In the genomic region with DNA sequence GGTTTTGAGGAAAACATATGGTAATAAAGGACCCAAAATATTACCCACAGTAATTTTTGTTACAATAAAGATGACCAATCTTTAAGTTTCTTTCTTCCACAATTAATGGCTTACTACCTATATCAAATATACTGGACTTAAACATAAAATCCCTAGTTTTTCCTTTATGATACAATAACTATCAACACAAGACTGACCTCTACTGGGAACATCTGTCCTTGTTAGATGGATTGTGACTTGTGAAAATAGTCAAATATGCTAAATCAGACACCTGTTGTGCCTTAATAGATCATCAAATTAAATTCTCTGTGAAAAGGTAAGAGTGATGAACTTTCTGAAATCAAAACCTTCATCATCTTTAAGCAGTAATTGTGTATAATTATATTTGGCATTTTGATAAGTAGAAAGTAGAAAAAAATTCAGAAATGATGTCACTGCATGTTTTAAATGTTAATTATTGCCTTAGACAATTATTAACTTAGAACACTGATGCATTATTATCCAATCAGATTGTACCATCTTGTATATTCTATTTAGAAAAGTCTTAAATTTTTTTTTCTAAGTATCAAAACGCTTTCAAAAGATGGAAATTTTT, we compare ENCODE assay signal across 9 cellular contexts.
DNase-seq lines count a peak whose midpoint lies in the region; ATAC-seq and TF ChIP-seq lines count a peak whose summit lies in the region.
"Had no signal": no experiment of that assay in that cellular context is flagged by ENCODE, and none has a peak within 500 bp of the region (broad histone marks: within the 10 kb centered on the region; RNA-seq: fewer than 3 reads in every experiment).

No MANE protein-coding gene starts in this region.

- no peaks in the 10 kb centered on the region for H4K20me1 ChIP-seq in fibroblast of lung (ENCODE audit: control insufficient read depth, extremely low read depth, insufficient read depth, low read length)
- H4K20me1 ChIP-seq: BLaER1 treated with 17β-estradiol and CSF1 and Interleukin-3, amounts not matched to agents 10 nM and 100 nM had no signal

- no peaks in the 10 kb centered on the region for H3K36me3 ChIP-seq in fibroblast of lung (ENCODE audit: control insufficient read depth, insufficient read depth, low read length)

- no peak overlapping the region for H3K4me2 ChIP-seq in fibroblast of lung (ENCODE audit: extremely low read depth, insufficient read depth, low read length)
- H3K4me2 ChIP-seq: BLaER1 treated with 17β-estradiol and CSF1 and Interleukin-3, amounts not matched to agents 10 nM and 100 nM had no signal

- no peak overlapping the region for H2AFZ ChIP-seq in fibroblast of lung (ENCODE audit: low read length)

- peak in 1 of 2 donors; percentile 36 for TF ChIP-seq CTCF in fibroblast of lung (conservative IDR thresholded peaks at IDR 0.05 in 1 of 2, IDR thresholded peaks at IDR 0.05 in 1 of 2; ENCODE audit: low read depth in 1 of 2, low read length in 2 of 2)

- no peaks in the 10 kb centered on the region for H3K9me3 ChIP-seq in fibroblast of lung (ENCODE audit: control insufficient read depth, insufficient read depth, low read depth, low read length)

- no peaks in the 10 kb centered on the region for H3K79me2 ChIP-seq in fibroblast of lung (ENCODE audit: control insufficient read depth, insufficient read depth, low read length)

- H3K4me1 ChIP-seq in fibroblast of lung (ENCODE audit: control insufficient read depth, extremely low read depth, insufficient read depth, low read length), result no peaks in the 10 kb centered on the region

- no peak for ATAC-seq in HG02763 (IDR thresholded peaks at IDR 0.05; ENCODE audit: unreplicated experiment)

- no peaks in the 10 kb centered on the region for H3K27me3 ChIP-seq in fibroblast of lung (ENCODE audit: control insufficient read depth, insufficient read depth, low read length)
- H3K27me3 ChIP-seq: BLaER1 treated with 17β-estradiol and CSF1 and Interleukin-3, amounts not matched to agents 10 nM and 100 nM had no signal

- no peak overlapping the region for H3K27ac ChIP-seq in fibroblast of lung (ENCODE audit: insufficient read depth, low read length)
- H3K27ac ChIP-seq: BLaER1 treated with 17β-estradiol and CSF1 and Interleukin-3, amounts not matched to agents 10 nM and 100 nM had no signal

- H3K4me3 ChIP-seq in fibroblast of lung (replicated peaks in 1 of 4; ENCODE audit: control extremely low read depth in 1 of 4, insufficient read depth in 1 of 4, low read depth in 3 of 4, low read length in 4 of 4), result no peak overlapping the region
- H3K4me3 ChIP-seq: BLaER1 treated with 17β-estradiol and CSF1 and Interleukin-3, amounts not matched to agents 10 nM and 100 nM had no signal

- peak; percentile 3 for DNase-seq in NCI-H748 (lab: John Stamatoyannopoulos, UW; ENCODE audit: unreplicated experiment)
- DNase-seq in NCI-H748 treated with DMSO at 0.1 percent for 48 hours (lab: John Stamatoyannopoulos, UW), result no peak
- DNase-seq in NCI-H69 (lab: John Stamatoyannopoulos, UW), result peak; percentile 62
- DNase-seq in fibroblast of lung (ENCODE audit: low read depth in 2 of 2), result peak; percentile 23 to 55
- DNase-seq in superior temporal gyrus (ENCODE audit: extremely low spot score), result peak; percentile 81
- DNase-seq in activated CD4-positive, CD25-positive, alpha-beta regulatory T cell treated with anti-CD3 and anti-CD28 coated beads, Interleukin-2, amount 50 U/mL, for 72 hours, result no peak
- DNase-seq in mesenteric fat pad (ENCODE audit: low spot score), result no peak

- H3K9ac ChIP-seq in fibroblast of lung (ENCODE audit: insufficient read depth, low read length), result no peak overlapping the region
- H3K9ac ChIP-seq: BLaER1 treated with 17β-estradiol and CSF1 and Interleukin-3, amounts not matched to agents 10 nM and 100 nM had no signal

Comparison
In these comparisons a context has a peak if more than half of its experiments do, and no peak if none do; other contexts are left out.
1. DNase-seq: peak in NCI-H748 (single experiment), NCI-H69 (single experiment), fibroblast of lung (2 of 2) and superior temporal gyrus (single experiment); none in NCI-H748 treated with DMSO at 0.1 percent for 48 hours (single experiment), activated CD4-positive, CD25-positive, alpha-beta regulatory T cell treated with anti-CD3 and anti-CD28 coated beads, Interleukin-2, amount 50 U/mL, for 72 hours (single experiment) and mesenteric fat pad (single experiment).